In genomic region chr3:149277338-149277813, GRCh38 we compare ENCODE assay signal across 8 cellular contexts. TPM values are rescaled to one million over a fixed set of nuclear protein-coding genes. Genes with fewer than 3 reads are reported as not detected.
DNase-seq lines count a peak whose midpoint lies in the region; ATAC-seq and TF ChIP-seq lines count a peak whose summit lies in the region.

No MANE protein-coding gene starts in this region.

- H3K36me3 Mint-ChIP-seq in activated naive CD8-positive, alpha-beta T cell treated with anti-CD3 and anti-CD28 coated beads, Interleukin-2, amount 50 U/mL, for 24 hours (ENCODE audit: low read depth) = no peaks in the 10 kb centered on the region
- H3K36me3 Mint-ChIP-seq in memory B cell = no peaks in the 10 kb centered on the region

- ATAC-seq in GM18505 (IDR thresholded peaks at IDR 0.05; ENCODE audit: unreplicated experiment) (peak; percentile 50), HG02642 (IDR thresholded peaks at IDR 0.05; ENCODE audit: poor library complexity, unreplicated experiment) (peak; percentile 65), memory B cell (ENCODE audit: low read depth) (peak; percentile 62), gastroesophageal sphincter (no peak)
- ATAC-seq in activated naive CD8-positive, alpha-beta T cell treated with anti-CD3 and anti-CD28 coated beads, Interleukin-2, amount 50 U/mL, for 24 hours = peak; percentile 79

- no peak overlapping the region for H3K27ac ChIP-seq in gastroesophageal sphincter

- no peaks in the 10 kb centered on the region for H3K27me3 Mint-ChIP-seq in activated naive CD8-positive, alpha-beta T cell treated with anti-CD3 and anti-CD28 coated beads, Interleukin-2, amount 50 U/mL, for 24 hours
- H3K27me3 Mint-ChIP-seq in memory B cell = no peaks in the 10 kb centered on the region

- TF ChIP-seq EP300 in gastroesophageal sphincter (IDR thresholded peaks at IDR 0.05) = no peak

- no peaks in the 10 kb centered on the region for H3K27me3 ChIP-seq in gastroesophageal sphincter

- peaks cover 14% of the 10 kb centered on the region for H3K4me1 Mint-ChIP-seq in activated naive CD8-positive, alpha-beta T cell treated with anti-CD3 and anti-CD28 coated beads, Interleukin-2, amount 50 U/mL, for 24 hours
- peaks cover 12% of the 10 kb centered on the region for H3K4me1 Mint-ChIP-seq in memory B cell

- H3K9me3 ChIP-seq in gastroesophageal sphincter = no peaks in the 10 kb centered on the region

- TF ChIP-seq CTCF in gastroesophageal sphincter (IDR thresholded peaks at IDR 0.05) = no peak

- DNase-seq in NCI-H2029 (lab: John Stamatoyannopoulos, UW) (peak; percentile 88), memory B cell (ENCODE audit: low spot score in 2 of 2) (no peak), NCI-H2227 treated with DMSO at 0.1 percent for 48 hours (lab: John Stamatoyannopoulos, UW) (no peak), DMS79 treated with DMSO at 0.1 percent for 48 hours (lab: John Stamatoyannopoulos, UW) (no peak)
- DNase-seq in activated naive CD8-positive, alpha-beta T cell treated with anti-CD3 and anti-CD28 coated beads, Interleukin-2, amount 50 U/mL, for 24 hours = no peak

- no peaks in the 10 kb centered on the region for H3K36me3 ChIP-seq in gastroesophageal sphincter

- WGBS in gastroesophageal sphincter (ENCODE audit: low coverage in 1 of 2), 2 donors = 66 to 81% methylated on average over 3 of the region's 3 CpGs

- peaks cover 0 to 33% (median 3%) of the 10 kb centered on the region in 3 donors for H3K4me1 ChIP-seq in gastroesophageal sphincter

- no peak overlapping the region for H3K4me3 ChIP-seq in gastroesophageal sphincter

- peak overlapping the region; percentile 61 for H3K4me3 Mint-ChIP-seq in activated naive CD8-positive, alpha-beta T cell treated with anti-CD3 and anti-CD28 coated beads, Interleukin-2, amount 50 U/mL, for 24 hours
- H3K4me3 Mint-ChIP-seq in memory B cell = peak overlapping the region; percentile 77

- TF ChIP-seq POLR2A in GM18505 (IDR thresholded peaks at IDR 0.05; ENCODE audit: borderline replicate concordance, extremely low read depth, insufficient read depth, insufficient read length) = no peak
- TF ChIP-seq POLR2A in gastroesophageal sphincter (IDR thresholded peaks at IDR 0.05) = no peak

- no peaks in the 10 kb centered on the region for H3K9me3 Mint-ChIP-seq in activated naive CD8-positive, alpha-beta T cell treated with anti-CD3 and anti-CD28 coated beads, Interleukin-2, amount 50 U/mL, for 24 hours
- no peaks in the 10 kb centered on the region for H3K9me3 Mint-ChIP-seq in memory B cell

- peak overlapping the region; percentile 83 for H3K27ac Mint-ChIP-seq in activated naive CD8-positive, alpha-beta T cell treated with anti-CD3 and anti-CD28 coated beads, Interleukin-2, amount 50 U/mL, for 24 hours
- peak overlapping the region; percentile 75 for H3K27ac Mint-ChIP-seq in memory B cell

RNA-seq across cellular contexts. Expression of gene CP, which starts 55.7 kb away (rescaled TPM):
- 10 to 100 TPM in 2 of 4 donors, 1 to 10 TPM in 2; 2.3 to 44.8 (median 12.5) TPM for total RNA-seq in gastroesophageal sphincter

RNA-seq across cellular contexts. Expression of gene TM4SF18, which starts 56.1 kb away (rescaled TPM):
- 10 to 100 TPM in 1 of 4 donors, 1 to 10 TPM in 3; 1.7 to 10.2 (median 7.1) TPM for total RNA-seq in gastroesophageal sphincter
